ENCODE assay signal across 21 cellular contexts in genomic region chr19:32895384-32895783, GRCh38. TPM values are rescaled to one million over a fixed set of nuclear protein-coding genes. Genes with fewer than 3 reads are reported as not detected.
DNase-seq lines count a peak whose midpoint lies in the region; ATAC-seq and TF ChIP-seq lines count a peak whose summit lies in the region.
"Had no signal": no experiment of that assay in that cellular context is flagged by ENCODE, and none has a peak within 500 bp of the region (broad histone marks: within the 10 kb centered on the region; RNA-seq: fewer than 3 reads in every experiment).

No MANE protein-coding gene starts in this region.

- peaks cover 15% of the 10 kb centered on the region for H3K9me3 Mint-ChIP-seq in activated T-helper 17 cell treated with anti-CD3 and anti-CD28 coated beads, Interleukin-2, amount 50 U/mL, for 72 hours
- H3K9me3 Mint-ChIP-seq in type B pancreatic cell: peaks cover 15% of the 10 kb centered on the region

- in situ Hi-C loops in G401 (cut with HindIII; ENCODE audit: low sequenced_read_pairs): no loop called here

- H3K27me3 Mint-ChIP-seq in activated T-helper 17 cell treated with anti-CD3 and anti-CD28 coated beads, Interleukin-2, amount 50 U/mL, for 72 hours: no peaks in the 10 kb centered on the region
- no peaks in the 10 kb centered on the region for H3K27me3 Mint-ChIP-seq in type B pancreatic cell

- H3K27ac Mint-ChIP-seq in activated T-helper 17 cell treated with anti-CD3 and anti-CD28 coated beads, Interleukin-2, amount 50 U/mL, for 72 hours: no peak overlapping the region
- H3K27ac Mint-ChIP-seq in type B pancreatic cell: no peak overlapping the region
- H3K27ac Mint-ChIP-seq: endodermal cell; T-helper 2 cell treated with Interferon-gamma antibody and Interleukin-4, amounts not matched to agents 5 μg/mL and 100 μg/mL, for 36 hours had no signal

- no peak overlapping the region for H3K4me3 Mint-ChIP-seq in activated T-helper 17 cell treated with anti-CD3 and anti-CD28 coated beads, Interleukin-2, amount 50 U/mL, for 72 hours
- no peak overlapping the region for H3K4me3 Mint-ChIP-seq in type B pancreatic cell
- H3K4me3 Mint-ChIP-seq: endodermal cell; T-helper 2 cell treated with Interferon-gamma antibody and Interleukin-4, amounts not matched to agents 5 μg/mL and 100 μg/mL, for 36 hours had no signal

- no peak for DNase-seq in type B pancreatic cell (ENCODE audit: extremely low spot score, unreplicated experiment)
- no peak for DNase-seq in G401 (ENCODE audit: low spot score)
- DNase-seq: activated CD4-positive, alpha-beta T cell treated with anti-CD3 and anti-CD28 coated beads for 48 hours; adrenal gland; central memory CD4-positive, alpha-beta T cell; DMS79 treated with DMSO at 0.1 percent for 48 hours; endodermal cell; hippocampal formation; midbrain; NCI-H187 treated with DMSO at 0.1 percent for 48 hours; NCI-H446 treated with DMSO at 0.1 percent for 48 hours; SIG-M5 had no signal

- no peak for TF ChIP-seq CTCF in type B pancreatic cell (conservative IDR thresholded peaks at IDR 0.05)

- peaks cover 57% of the 10 kb centered on the region for H3K36me3 Mint-ChIP-seq in activated T-helper 17 cell treated with anti-CD3 and anti-CD28 coated beads, Interleukin-2, amount 50 U/mL, for 72 hours (ENCODE audit: low read depth)
- peaks cover 53% of the 10 kb centered on the region for H3K36me3 Mint-ChIP-seq in type B pancreatic cell

- ATAC-seq in GM18520 (IDR thresholded peaks at IDR 0.05; ENCODE audit: unreplicated experiment): peak; percentile 71
- peak; percentile 67 for ATAC-seq in GM21367 (IDR thresholded peaks at IDR 0.05; ENCODE audit: unreplicated experiment)
- ATAC-seq in HG02981 (IDR thresholded peaks at IDR 0.05; ENCODE audit: unreplicated experiment): peak; percentile 93
- ATAC-seq in activated T-helper 17 cell treated with anti-CD3 and anti-CD28 coated beads, Interleukin-2, amount 50 U/mL, for 72 hours (replicated peaks): peak; percentile 94
- ATAC-seq in GM19023 (IDR thresholded peaks at IDR 0.05; ENCODE audit: unreplicated experiment): no peak

- H3K4me1 Mint-ChIP-seq in activated T-helper 17 cell treated with anti-CD3 and anti-CD28 coated beads, Interleukin-2, amount 50 U/mL, for 72 hours: peaks cover 4% of the 10 kb centered on the region
- no peaks in the 10 kb centered on the region for H3K4me1 Mint-ChIP-seq in type B pancreatic cell (ENCODE audit: unreplicated experiment)
- H3K4me1 Mint-ChIP-seq: endodermal cell had no signal

RNA-seq across cellular contexts. Expression of gene SLC7A9, which starts 25.8 kb away (rescaled TPM):
- under 1 TPM in 1 of 2 donors, not detected in 1; 0.56 TPM for total RNA-seq in activated T-helper 17 cell treated with anti-CD3 and anti-CD28 coated beads, Interleukin-2, amount 50 U/mL, for 72 hours
- 3.1 and 7.9 TPM in 2 replicates for total RNA-seq in type B pancreatic cell (ENCODE audit: low replicate concordance)
- 0.51 TPM in 1 of 2 replicates, not detected in the other for total RNA-seq in G401 (2014; rRNA removed; shearing (Covaris generic))
- total RNA-seq: H1, MCF 10A, right atrium auricular region had no signal
